ENCODE assay signal across 2 cellular contexts in genomic region chr7:40536406-40536805, GRCh38.
TF ChIP-seq lines count a peak whose summit lies in the region.

No MANE protein-coding gene starts in this region.

TF ChIP-seq in IMR-90, 13 proteins besides CTCF, POLR2A, EP300 and RAD21 (continued from another document):
- TF ChIP-seq, protein P1, sequence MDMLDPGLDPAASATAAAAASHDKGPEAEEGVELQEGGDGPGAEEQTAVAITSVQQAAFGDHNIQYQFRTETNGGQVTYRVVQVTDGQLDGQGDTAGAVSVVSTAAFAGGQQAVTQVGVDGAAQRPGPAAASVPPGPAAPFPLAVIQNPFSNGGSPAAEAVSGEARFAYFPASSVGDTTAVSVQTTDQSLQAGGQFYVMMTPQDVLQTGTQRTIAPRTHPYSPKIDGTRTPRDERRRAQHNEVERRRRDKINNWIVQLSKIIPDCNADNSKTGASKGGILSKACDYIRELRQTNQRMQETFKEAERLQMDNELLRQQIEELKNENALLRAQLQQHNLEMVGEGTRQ (IDR thresholded peaks at IDR 0.05; ENCODE audit: low read depth, low read length) = no peak
- TF ChIP-seq RFX5 (IDR thresholded peaks at IDR 0.05; ENCODE audit: low read depth, low read length) (no peak), SMC3 (IDR thresholded peaks at IDR 0.05; ENCODE audit: low read depth, low read length) (no peak)
TF ChIP-seq in IMR-90: peak in this region for 0.

TF ChIP-seq in SK-N-SH treated with all-trans-retinoic acid at 6 μM for 48 hours, 23 proteins besides CTCF, POLR2A, EP300 and RAD21 (continued from another document):
- TF ChIP-seq CREB5 (CRISPR knock-in tag; IDR thresholded peaks at IDR 0.05; ENCODE audit: low read depth) (no peak), ISL1 (CRISPR knock-in tag; IDR thresholded peaks at IDR 0.05) (no peak)
TF ChIP-seq in SK-N-SH treated with all-trans-retinoic acid at 6 μM for 48 hours: peak in this region for 0.
